In genomic region chr12:12715459-12716150, GRCh38 we compare ENCODE assay signal across 8 cellular contexts. TPM values are rescaled to one million over a fixed set of nuclear protein-coding genes. Genes with fewer than 3 reads are reported as not detected.
DNase-seq lines count a peak whose midpoint lies in the region; ATAC-seq, FAIRE-seq and TF ChIP-seq lines count a peak whose summit lies in the region.

No MANE protein-coding gene starts in this region.

- peak overlapping the region; percentile 89 for H2BK120ac ChIP-seq in IMR-90 (ENCODE audit: low read depth, low read length)

- peak overlapping the region; percentile 99 for H3K23ac ChIP-seq in IMR-90 (ENCODE audit: low read depth, low read length)

- H3K4ac ChIP-seq in IMR-90 (ENCODE audit: low read depth, low read length) = peak overlapping the region; percentile 97

- BruUV-seq in IMR-90 (replicated peaks; lab: Mats Ljungman, UMichigan) = no TSS peak

- H3K14ac ChIP-seq in IMR-90 (replicated peaks; ENCODE audit: low read depth, low read length) = peak overlapping the region; percentile 97

- CTCF ChIA-PET in IMR-90 (lab: Yijun Ruan, JAX) = interaction anchor here (2.0 kb wide), 1 partner anchor 22 kb away, joined by 15 read pairs; no protein-coding TSS in a partner anchor
- CTCF ChIA-PET in activated CD4-positive, alpha-beta memory T cell treated with anti-CD3 and anti-CD28 coated beads for 36 hours (lab: Charles Lee) = interaction anchor here (0.6 to 3.8 kb wide), 11 partner anchors 10 to 358 kb away, joined by 3 to 33 read pairs (median 4); partner anchors contain the start of gene BORCS5

- peak overlapping the region; percentile 83 for H4K8ac ChIP-seq in IMR-90 (ENCODE audit: low read depth in 2 of 2, low read length in 2 of 2)

- H3K27ac Mint-ChIP-seq in activated CD4-positive, alpha-beta memory T cell treated with anti-CD3 and anti-CD28 coated beads for 36 hours = peak overlapping the region; percentile 93

- H2BK5ac ChIP-seq in IMR-90 (ENCODE audit: low read depth, low read length, poor library complexity, severe bottlenecking) = peak overlapping the region; percentile 77

- FAIRE-seq in small intestine (lab: Jason Lieb, UNC) = no peak

- H3K4me1 Mint-ChIP-seq in activated CD4-positive, alpha-beta memory T cell treated with anti-CD3 and anti-CD28 coated beads for 36 hours (ENCODE audit: low read depth) = peaks cover 42% of the 10 kb centered on the region

- H3K27me3 Mint-ChIP-seq in activated CD4-positive, alpha-beta memory T cell treated with anti-CD3 and anti-CD28 coated beads for 36 hours = no peaks in the 10 kb centered on the region

- peak overlapping the region; percentile 81 for H3K4me3 Mint-ChIP-seq in activated CD4-positive, alpha-beta memory T cell treated with anti-CD3 and anti-CD28 coated beads for 36 hours

- H3K4me1 ChIP-seq in IMR-90 (ENCODE audit: control insufficient read depth, insufficient read depth, low read length) (peaks cover 20% of the 10 kb centered on the region), small intestine (ENCODE audit: control insufficient read depth in 2 of 2, insufficient read depth in 1 of 2, low read depth in 1 of 2, low read length in 1 of 2) (peaks cover 1 to 3% of the 10 kb centered on the region in 2 donors)

- H3K18ac ChIP-seq in IMR-90 (ENCODE audit: low read depth, low read length) = peak overlapping the region; percentile 77

- H2AK9ac ChIP-seq in IMR-90 (replicated peaks; ENCODE audit: low read depth, low read length, poor library complexity) = peak overlapping the region; percentile 87

- peak overlapping the region; percentile 81 for H2BK20ac ChIP-seq in IMR-90 (ENCODE audit: low read depth, low read length)

- peak overlapping the region; percentile 83 for H3K9ac ChIP-seq in IMR-90 (ENCODE audit: low read depth, low read length)

- WGBS in IMR-90 (ENCODE audit: extremely low coverage in 2 of 2, insufficient read length in 1 of 2), 2 experiments = 80% methylated on average over 2 of the region's 10 CpGs; no CpG with 5 or more reads in 1 of the 2 experiments
- WGBS in small intestine, 3 donors = 7 to 19% (median 11%) methylated on average over 10 of the region's 10 CpGs

- no peaks in the 10 kb centered on the region for H3K9me3 ChIP-seq in IMR-90 (ENCODE audit: control insufficient read depth, insufficient read depth, low read length)
- no peaks in the 10 kb centered on the region for H3K9me3 ChIP-seq in small intestine (ENCODE audit: control insufficient read depth, low read depth)

- H4K20me1 ChIP-seq in IMR-90 (ENCODE audit: insufficient read depth, low read length) = peaks cover 22% of the 10 kb centered on the region; the same call in 1 of the 2 replicates

- TF ChIP-seq CTCF in IMR-90 (conservative IDR thresholded peaks at IDR 0.05; ENCODE audit: low read depth, low read length) = no peak
- no peak for TF ChIP-seq CTCF in foreskin fibroblast (IDR thresholded peaks at IDR 0.05; ENCODE audit: low read depth, low read length)

- DNase-seq in DMS79 (lab: John Stamatoyannopoulos, UW) (peak; percentile 48), IMR-90 (no peak), foreskin fibroblast (peak in 1 of 2 donors; percentile 34), small intestine (peak; percentile 36), NCI-H82 (lab: John Stamatoyannopoulos, UW) (no peak), AG08395 (ENCODE audit: low spot score) (no peak)
- peak; percentile 76 for DNase-seq in activated CD4-positive, alpha-beta memory T cell treated with anti-CD3 and anti-CD28 coated beads for 36 hours

- peak overlapping the region; percentile 94 for H4K5ac ChIP-seq in IMR-90 (ENCODE audit: low read depth, low read length)

- H3K27ac ChIP-seq in IMR-90 (ENCODE audit: insufficient read depth, low read length) = peak overlapping the region; percentile 92
- peak overlapping the region; percentile 93 to 100 for H3K27ac ChIP-seq in small intestine (ENCODE audit: low read depth in 1 of 2, low read length in 1 of 2)

- intact Hi-C loops in IMR-90 (cut with micrococcal nuclease) = loop anchor here (5.0 kb wide), 1 partner anchor 182 kb away; no protein-coding TSS in a partner anchor
- intact Hi-C loops in activated CD4-positive, alpha-beta memory T cell treated with anti-CD3 and anti-CD28 coated beads for 36 hours (cut with micrococcal nuclease) = loop anchor here (1.0 to 5.0 kb wide), 4 partner anchors 22 to 708 kb away; no protein-coding TSS in a partner anchor

- peak; percentile 28 for ATAC-seq in GM19438 (IDR thresholded peaks at IDR 0.05; ENCODE audit: low read depth, unreplicated experiment)
- no peak for ATAC-seq in IMR-90 (ENCODE audit: low read depth)

- H4K91ac ChIP-seq in IMR-90 (ENCODE audit: insufficient read depth, low read depth, low read length) = peak overlapping the region; percentile 96

- H3K36me3 Mint-ChIP-seq in activated CD4-positive, alpha-beta memory T cell treated with anti-CD3 and anti-CD28 coated beads for 36 hours = peaks cover 37% of the 10 kb centered on the region

- H3K36me3 ChIP-seq in IMR-90 (ENCODE audit: control insufficient read depth, insufficient read depth, low read length) = peaks cover 14% of the 10 kb centered on the region
- peaks cover 0 to 3% of the 10 kb centered on the region in 2 donors for H3K36me3 ChIP-seq in small intestine (ENCODE audit: control insufficient read depth in 2 of 2, insufficient read depth in 2 of 2, low read length in 2 of 2)

- TF ChIP-seq RAD21 in IMR-90 (IDR thresholded peaks at IDR 0.05; ENCODE audit: low read length) = no peak

- in situ Hi-C loops in IMR-90 (cut with MboI; ENCODE audit: low sequenced_read_pairs) = loop anchor here (25.0 kb wide), 1 partner anchor 1003 kb away; no protein-coding TSS in a partner anchor

- dilution Hi-C loops in IMR-90 (cut with HindIII; ENCODE audit: low sequenced_read_pairs, unreplicated experiment) = no loop called here

- H3K9me3 Mint-ChIP-seq in activated CD4-positive, alpha-beta memory T cell treated with anti-CD3 and anti-CD28 coated beads for 36 hours = no peaks in the 10 kb centered on the region

- POLR2A ChIA-PET in IMR-90 (lab: Charles Lee; ENCODE audit: unreplicated experiment) = interaction anchor here (1.6 kb wide), 1 partner anchor 10 kb away, joined by 11 read pairs; no protein-coding TSS in a partner anchor
- POLR2A ChIA-PET in activated CD4-positive, alpha-beta memory T cell treated with anti-CD3 and anti-CD28 coated beads for 36 hours (lab: Charles Lee) = interaction anchor here (0.6 to 7.3 kb wide), 20 partner anchors 10 to 705 kb away, joined by 3 to 135 read pairs (median 4); partner anchors contain the start of genes BORCS5, DUSP16 and GPR19

- TF ChIP-seq POLR2A in IMR-90 (IDR thresholded peaks at IDR 0.05; ENCODE audit: low read depth, low read length) = no peak

- H2BK15ac ChIP-seq in IMR-90 (ENCODE audit: low read depth, low read length) = peak overlapping the region; percentile 87

- peak overlapping the region; percentile 62 for H2AK5ac ChIP-seq in IMR-90 (ENCODE audit: low read depth, low read length)

- peak overlapping the region; percentile 92 for H3K4me2 ChIP-seq in IMR-90 (ENCODE audit: low read depth, low read length)

- peaks cover 6 to 29% of the 10 kb centered on the region in 2 experiments for H3K79me1 ChIP-seq in IMR-90 (ENCODE audit: low read depth in 1 of 2, low read length in 2 of 2)

- H3K4me3 ChIP-seq in IMR-90 (ENCODE audit: insufficient read depth, low read depth, low read length) (no peak overlapping the region; the same call in 1 of the 2 replicates), foreskin fibroblast (ENCODE audit: low read depth in 1 of 2, low read length in 2 of 2) (peak overlapping the region; percentile 92 to 100), small intestine (ENCODE audit: low read depth in 1 of 2, low read length in 2 of 2) (peak overlapping the region in 1 of 2 donors; percentile 69)

- peak overlapping the region; percentile 93; the same call in 1 of the 2 replicates for H3K56ac ChIP-seq in IMR-90 (ENCODE audit: extremely low read depth, insufficient read depth, low read length)

- H2AFZ ChIP-seq in IMR-90 (replicated peaks; ENCODE audit: low read length, poor library complexity) = peak overlapping the region; percentile 78

- no peaks in the 10 kb centered on the region for H3K27me3 ChIP-seq in IMR-90 (ENCODE audit: control insufficient read depth, insufficient read depth, low read length)
- no peaks in the 10 kb centered on the region for H3K27me3 ChIP-seq in small intestine (ENCODE audit: control insufficient read depth in 2 of 2, insufficient read depth in 2 of 2, low read length in 2 of 2)

- H3K9me1 ChIP-seq in IMR-90 (ENCODE audit: insufficient read depth, low read length) = peaks cover 5% of the 10 kb centered on the region; the same call in 1 of the 2 replicates

TF ChIP-seq in IMR-90, 13 proteins besides CTCF, POLR2A, EP300 and RAD21:
- no peak for TF ChIP-seq CEBPB (IDR thresholded peaks at IDR 0.05; ENCODE audit: low read depth, low read length)
- no peak for TF ChIP-seq RCOR1 (IDR thresholded peaks at IDR 0.05; ENCODE audit: insufficient replicate concordance, low read length)
- TF ChIP-seq ELK1 (IDR thresholded peaks at IDR 0.05; ENCODE audit: borderline replicate concordance, low read depth, low read length) = no peak
- TF ChIP-seq FOS (IDR thresholded peaks at IDR 0.05; ENCODE audit: low read depth, low read length) = no peak
- no peak for TF ChIP-seq MAFK (IDR thresholded peaks at IDR 0.05; ENCODE audit: low read depth, low read length)

RNA-seq across cellular contexts. Expression of gene CDKN1B, which starts 1.6 kb away (rescaled TPM):
- total RNA-seq in IMR-90 (2012; rRNA removed) = 17.4 and 28.1 TPM in 2 replicates
- polyA plus RNA-seq in IMR-90 (2012; rRNA removed) (7.9 and 13.9 TPM in 2 replicates), small intestine (10 to 100 TPM; 33.8 to 62.8 (median 37.6) TPM)
- 8.7 and 9.0 TPM in 2 replicates for polyA plus RNA-seq in IMR-90 (2012; cell fraction: cytosol; rRNA removed)
- 6.1 and 9.4 TPM in 2 replicates for polyA plus RNA-seq in IMR-90 (2012; cell fraction: nucleus; rRNA removed; ENCODE audit: low replicate concordance)
- 10 to 100 TPM; 52.4 to 52.8 TPM for total RNA-seq in activated CD4-positive, alpha-beta memory T cell treated with anti-CD3 and anti-CD28 coated beads for 36 hours

RNA-seq across cellular contexts. Expression of gene GPR19, which starts 19.6 kb away (rescaled TPM):
- 0.28 and 0.36 TPM in 2 replicates for total RNA-seq in IMR-90 (2012; rRNA removed)
- 0.12 and 0.17 TPM in 2 replicates for polyA plus RNA-seq in IMR-90 (2012; rRNA removed)
- polyA plus RNA-seq in IMR-90 (2012; cell fraction: cytosol; rRNA removed) = not detected in 2 replicates
- 0.15 and 0.16 TPM in 2 replicates for polyA plus RNA-seq in IMR-90 (2012; cell fraction: nucleus; rRNA removed; ENCODE audit: low replicate concordance)
- 10 to 100 TPM; 23.1 to 24.5 TPM for total RNA-seq in activated CD4-positive, alpha-beta memory T cell treated with anti-CD3 and anti-CD28 coated beads for 36 hours
- under 1 TPM in 1 of 3 donors, not detected in 2; 0.95 TPM for polyA plus RNA-seq in small intestine

Comparison
In these comparisons a context has a peak if more than half of its experiments do, and no peak if none do; other contexts are left out.
1. DNase-seq: peak in DMS79 (single experiment), activated CD4-positive, alpha-beta memory T cell treated with anti-CD3 and anti-CD28 coated beads for 36 hours (single experiment) and small intestine (single experiment); none in IMR-90 (single experiment), NCI-H82 (single experiment) and AG08395 (single experiment).
2. RNA of gene GPR19, which starts 19.6 kb away (total RNA-seq): 23.1 to 24.5 TPM in activated CD4-positive, alpha-beta memory T cell treated with anti-CD3 and anti-CD28 coated beads for 36 hours; 0.28 to 0.36 TPM in IMR-90; every median in the first group is over 10 times any median in the second.